22 cellular contexts compared by ENCODE assay signal in genomic region chr2:61882850-61883249, GRCh38. TPM values are rescaled to one million over a fixed set of nuclear protein-coding genes. Genes with fewer than 3 reads are reported as not detected.
DNase-seq lines count a peak whose midpoint lies in the region; ATAC-seq, FAIRE-seq and TF ChIP-seq lines count a peak whose summit lies in the region.
"Had no signal": no experiment of that assay in that cellular context is flagged by ENCODE, and none has a peak within 500 bp of the region (broad histone marks: within the 10 kb centered on the region; RNA-seq: fewer than 3 reads in every experiment).

No MANE protein-coding gene starts in this region.

- BruUV-seq in K562 (replicated peaks; lab: Mats Ljungman, UMichigan) = no TSS peak

- intact Hi-C loops in K562 (cut with micrococcal nuclease) = no loop called here

- H3K27ac ChIP-seq in A549 (no peak overlapping the region), Karpas-422 (ENCODE audit: low read length) (no peak overlapping the region), K562 (ENCODE audit: extremely low read depth, low read depth, low read length) (no peak overlapping the region)
- H3K27ac ChIP-seq: C4-2B had no signal

- FAIRE-seq in A549 (lab: Jason Lieb, UNC) (no peak), K562 (lab: Jason Lieb, UNC) (no peak)
- FAIRE-seq: A204.1, GM12892, GM18507, HTR-8/SVneo had no signal

- H3K9ac ChIP-seq in Karpas-422 (ENCODE audit: low read length) (no peak overlapping the region), K562 (ENCODE audit: insufficient read depth in 1 of 2, low read depth in 2 of 2, low read length in 2 of 2) (no peak overlapping the region)

- H3K4me1 Mint-ChIP-seq in stimulated activated effector memory CD8-positive, alpha-beta T cell treated with anti-CD3 and anti-CD28 coated beads, Interleukin-12 subunit alpha, Interleukin-12 subunit beta, amount 100 ng/mL, for 72 hours = peaks cover 22% of the 10 kb centered on the region
- peaks cover 13 to 18% of the 10 kb centered on the region in 2 donors for H3K4me1 Mint-ChIP-seq in natural killer cell treated with Interleukin-12 subunit alpha and Interleukin-12 subunit beta and Interleukin-15 and Interleukin-18, amount 100 ng/mL, for 72 hours (ENCODE audit: low read depth in 2 of 2)

- TF ChIP-seq RAD21 in A549 (conservative IDR thresholded peaks at IDR 0.05 in 1 of 2, IDR thresholded peaks at IDR 0.05 in 1 of 2) (no peak), K562 (CRISPR knock-in tag; conservative IDR thresholded peaks at IDR 0.05 in 1 of 2, IDR thresholded peaks at IDR 0.05 in 1 of 2) (no peak)

- H3K79me2 ChIP-seq in Karpas-422 (ENCODE audit: low read length) = peaks cover 70% of the 10 kb centered on the region
- H3K79me2 ChIP-seq in K562 (ENCODE audit: control insufficient read depth, insufficient read depth, low read length) = peaks cover 56% of the 10 kb centered on the region

- POLR2A ChIA-PET in A549 (lab: Yijun Ruan, JAX) = interaction anchor here (0.6 kb wide), 2 partner anchors 28 to 472 kb away, joined by 3 to 4 read pairs; no protein-coding TSS in a partner anchor
- POLR2A ChIA-PET in K562 (lab: Yijun Ruan, JAX) = no interaction called here

- 93% methylated on average over 5 of the region's 5 CpGs for WGBS in A549 (ENCODE audit: missing lambda C conversion rate)
- whole genome bisulfite sequencing in K562 (ENCODE audit: insufficient coverage, low coverage, missing lambda C conversion rate) = 100% methylated on average over 5 of the region's 5 CpGs

- no peak for DNase-seq in A549 (ENCODE audit: low read depth in 1 of 2, low spot score in 1 of 2)
- DNase-seq in Karpas-422 = peak; percentile 39
- DNase-seq in K562 (ENCODE audit: extremely low read depth in 1 of 4, low spot score in 3 of 4) = no peak
- DNase-seq in stimulated activated effector memory CD8-positive, alpha-beta T cell treated with anti-CD3 and anti-CD28 coated beads, Interleukin-12 subunit alpha, Interleukin-12 subunit beta, amount 100 ng/mL, for 72 hours (ENCODE audit: low spot score in 2 of 2) = no peak
- DNase-seq in natural killer cell treated with Interleukin-12 subunit alpha and Interleukin-12 subunit beta and Interleukin-15 and Interleukin-18, amount 100 ng/mL, for 72 hours (ENCODE audit: low spot score) = no peak
- no peak for DNase-seq in NOMO-1 treated with DMSO at 0.1 percent for 48 hours (lab: John Stamatoyannopoulos, UW; ENCODE audit: unreplicated experiment)
- DNase-seq: AML-193; CD4-positive, alpha-beta memory T cell; DMS153; DMS79; GDM1; GOT3; H7; HFFc6 had no signal

- H3K4me3 ChIP-seq in A549 (no peak overlapping the region), Karpas-422 (ENCODE audit: low read length) (no peak overlapping the region), K562 (no peak overlapping the region)

- TF ChIP-seq EP300 in A549 (IDR thresholded peaks at IDR 0.05) (no peak), K562 (IDR thresholded peaks at IDR 0.05; ENCODE audit: low read length) (no peak)

- no peak for ATAC-seq in A549
- no peak for ATAC-seq in K562
- ATAC-seq in stimulated activated effector memory CD8-positive, alpha-beta T cell treated with anti-CD3 and anti-CD28 coated beads, Interleukin-12 subunit alpha, Interleukin-12 subunit beta, amount 100 ng/mL, for 72 hours = no peak
- ATAC-seq in HG02798 (IDR thresholded peaks at IDR 0.05; ENCODE audit: poor library complexity, unreplicated experiment) = no peak
- no peak for ATAC-seq in natural killer cell treated with Interleukin-12 subunit alpha and Interleukin-12 subunit beta and Interleukin-15 and Interleukin-18, amount 100 ng/mL, for 72 hours
- ATAC-seq: HCT116 had no signal

- H2AFZ ChIP-seq in Karpas-422 (ENCODE audit: low read length) (no peak overlapping the region), K562 (ENCODE audit: low read depth, low read length) (no peak overlapping the region)

- in situ Hi-C loops in K562 (cut with MboI) = no loop called here

- H3K9me3 ChIP-seq in A549 (no peaks in the 10 kb centered on the region), Karpas-422 (ENCODE audit: low read length) (no peaks in the 10 kb centered on the region), K562 (replicated peaks; ENCODE audit: control insufficient read depth, insufficient read depth, low read depth, low read length) (no peaks in the 10 kb centered on the region)

- H3K9me1 ChIP-seq in K562 (ENCODE audit: control insufficient read depth, insufficient read depth, low read length) = no peaks in the 10 kb centered on the region

- no peak overlapping the region for H3K4me3 Mint-ChIP-seq in stimulated activated effector memory CD8-positive, alpha-beta T cell treated with anti-CD3 and anti-CD28 coated beads, Interleukin-12 subunit alpha, Interleukin-12 subunit beta, amount 100 ng/mL, for 72 hours
- H3K4me3 Mint-ChIP-seq in natural killer cell treated with Interleukin-12 subunit alpha and Interleukin-12 subunit beta and Interleukin-15 and Interleukin-18, amount 100 ng/mL, for 72 hours = no peak overlapping the region
- H3K4me3 Mint-ChIP-seq: CD4-positive, alpha-beta memory T cell; HFFc6; IgD-negative memory B cell had no signal

- no peaks in the 10 kb centered on the region for H3K9me2 ChIP-seq in Karpas-422 (replicated peaks; ENCODE audit: insufficient read depth, low read length)

- H3K27me3 ChIP-seq in Karpas-422 (ENCODE audit: low read length) (no peaks in the 10 kb centered on the region), K562 (ENCODE audit: control insufficient read depth in 2 of 2, insufficient read depth in 2 of 2, low read length in 2 of 2) (no peaks in the 10 kb centered on the region)

- H3K27me3 Mint-ChIP-seq in natural killer cell treated with Interleukin-12 subunit alpha and Interleukin-12 subunit beta and Interleukin-15 and Interleukin-18, amount 100 ng/mL, for 72 hours = no peaks in the 10 kb centered on the region
- H3K27me3 Mint-ChIP-seq: CD4-positive, alpha-beta memory T cell; IgD-negative memory B cell had no signal

- TF ChIP-seq CTCF in A549 (IDR thresholded peaks at IDR 0.05) = no peak
- TF ChIP-seq CTCF in K562 (IDR thresholded peaks at IDR 0.05 in 2 of 3, conservative IDR thresholded peaks at IDR 0.05 in 1 of 3; ENCODE audit: insufficient read depth in 2 of 3, low read depth in 1 of 3, low read length in 3 of 3) = no peak

- no peak for TF ChIP-seq POLR2A in A549 (IDR thresholded peaks at IDR 0.05; ENCODE audit: low read length)
- no peak for TF ChIP-seq POLR2A in K562 (conservative IDR thresholded peaks at IDR 0.05)

- H3K9me3 Mint-ChIP-seq in stimulated activated effector memory CD8-positive, alpha-beta T cell treated with anti-CD3 and anti-CD28 coated beads, Interleukin-12 subunit alpha, Interleukin-12 subunit beta, amount 100 ng/mL, for 72 hours = no peaks in the 10 kb centered on the region
- H3K9me3 Mint-ChIP-seq in natural killer cell treated with Interleukin-12 subunit alpha and Interleukin-12 subunit beta and Interleukin-15 and Interleukin-18, amount 100 ng/mL, for 72 hours = no peaks in the 10 kb centered on the region
- H3K9me3 Mint-ChIP-seq: CD4-positive, alpha-beta memory T cell; HFFc6; IgD-negative memory B cell had no signal

- peaks cover 100% of the 10 kb centered on the region for H3K36me3 Mint-ChIP-seq in stimulated activated effector memory CD8-positive, alpha-beta T cell treated with anti-CD3 and anti-CD28 coated beads, Interleukin-12 subunit alpha, Interleukin-12 subunit beta, amount 100 ng/mL, for 72 hours
- peaks cover 23% of the 10 kb centered on the region for H3K36me3 Mint-ChIP-seq in natural killer cell treated with Interleukin-12 subunit alpha and Interleukin-12 subunit beta and Interleukin-15 and Interleukin-18, amount 100 ng/mL, for 72 hours
- H3K36me3 Mint-ChIP-seq: IgD-negative memory B cell had no signal

- H3K27ac Mint-ChIP-seq in stimulated activated effector memory CD8-positive, alpha-beta T cell treated with anti-CD3 and anti-CD28 coated beads, Interleukin-12 subunit alpha, Interleukin-12 subunit beta, amount 100 ng/mL, for 72 hours = peak overlapping the region; percentile 26
- no peak overlapping the region for H3K27ac Mint-ChIP-seq in natural killer cell treated with Interleukin-12 subunit alpha and Interleukin-12 subunit beta and Interleukin-15 and Interleukin-18, amount 100 ng/mL, for 72 hours
- H3K27ac Mint-ChIP-seq: HFFc6, IgD-negative memory B cell had no signal

- peaks cover 81% of the 10 kb centered on the region for H3K36me3 ChIP-seq in Karpas-422 (ENCODE audit: insufficient read depth, low read length)
- H3K36me3 ChIP-seq in K562 (ENCODE audit: control insufficient read depth, insufficient read depth, low read length) = peaks cover 96% of the 10 kb centered on the region

- H3K4me1 ChIP-seq in A549 = peaks cover 49% of the 10 kb centered on the region
- peaks cover 13% of the 10 kb centered on the region for H3K4me1 ChIP-seq in Karpas-422 (ENCODE audit: low read length)
- H3K4me1 ChIP-seq in K562 (replicated peaks in 1 of 2; ENCODE audit: control insufficient read depth in 2 of 2, insufficient read depth in 2 of 2, low read length in 2 of 2) = peaks cover 2 to 10% of the 10 kb centered on the region in 2 experiments; a peak in 4 of 5 replicates

- no peak overlapping the region for H3K4me2 ChIP-seq in A549
- no peak overlapping the region for H3K4me2 ChIP-seq in Karpas-422 (ENCODE audit: low read depth, low read length, poor library complexity, severe bottlenecking)
- H3K4me2 ChIP-seq in K562 (ENCODE audit: insufficient read depth, low read length) = no peak overlapping the region

- H4K20me1 ChIP-seq in Karpas-422 (ENCODE audit: insufficient read depth, low read depth, low read length) (peaks cover 37% of the 10 kb centered on the region), K562 (replicated peaks; ENCODE audit: control insufficient read depth, insufficient read depth, low read length) (peaks cover 19% of the 10 kb centered on the region)

- CTCF ChIA-PET in A549 (lab: Yijun Ruan, JAX) (interaction anchor here (1.2 kb wide), 1 partner anchor 16 kb away, joined by 3 read pairs; no protein-coding TSS in a partner anchor), K562 (lab: Yijun Ruan, JAX; ENCODE audit: low intra/inter-chr PET ratio) (no interaction called here)

RNA-seq across cellular contexts. Expression of gene CCT4, which starts 5.6 kb away (rescaled TPM):
- polyA plus RNA-seq in A549 (2011; rRNA removed) (307 and 352 TPM in 2 replicates), A549 (2017; fragmentation: RNase III; extraction: RNeasy Plus Mini Kit Qiagen cat#74134 plus additional on column Dnase treatment) (355 to 405 TPM (median 361 TPM) in 3 replicates), K562 (2011; rRNA removed) (230 and 345 TPM in 2 replicates), K562 (2014; fragmentation: Illumina TruSeq; extraction: Trizol) (303 and 305 TPM in 2 replicates), K562 (2014; fragmentation: Nextera tagmentation; extraction: Ambion mirVana) (100 to 1,000 TPM; 101 to 157 TPM), K562 (2014; rRNA removed) (228 and 263 TPM in 2 replicates)
- 149 TPM in 2 replicates for polyA plus RNA-seq in A549 (2012; cell fraction: cytosol; rRNA removed)
- 89.2 and 112 TPM in 2 replicates for polyA plus RNA-seq in A549 (2012; cell fraction: nucleus; rRNA removed)
- polyA minus RNA-seq in A549 (2011; rRNA and poly(A)+ RNA removed) = 102 and 120 TPM in 2 replicates
- total RNA-seq in Karpas-422 (2014; rRNA removed; shearing (Covaris generic); ENCODE audit: low replicate concordance) = 209 and 326 TPM in 2 replicates
- 61.0 and 77.5 TPM in 2 replicates for total RNA-seq in K562 (2011; cell fraction: chromatin; rRNA removed; ENCODE audit: low replicate concordance)
- 53.8 and 58.2 TPM in 2 replicates for total RNA-seq in K562 (2011; cell fraction: nucleolus; rRNA removed)
- 73.7 and 82.9 TPM in 2 replicates for total RNA-seq in K562 (2011; cell fraction: nucleoplasm; rRNA removed)
- total RNA-seq in K562 (2014; rRNA removed) (247 and 314 TPM in 2 replicates), K562 (2014; rRNA removed; fragmentation: Illumina TruSeq; extraction: Trizol) (367 and 401 TPM in 2 replicates), K562 (2015; rRNA removed; fragmentation: Illumina TruSeq; extraction: Trizol) (334 and 336 TPM in 2 replicates), K562 (2021) (368 and 369 TPM in 2 replicates)
- 96.7 and 163 TPM in 2 replicates for polyA plus RNA-seq in K562 (2011; cell fraction: cytosol; rRNA removed)
- 72.5 and 101 TPM in 2 replicates for polyA plus RNA-seq in K562 (2011; cell fraction: nucleus; rRNA removed)
- 283 and 320 TPM in 2 replicates for polyA plus RNA-seq in K562 (2012)
- 268 and 284 TPM in 2 replicates for polyA minus RNA-seq in K562 (2011; rRNA and poly(A)+ RNA removed)
- polyA minus RNA-seq in K562 (2011; cell fraction: cytosol; rRNA and poly(A)+ RNA removed) = 186 and 192 TPM in 2 replicates
- 34.2 and 51.4 TPM in 2 replicates for polyA minus RNA-seq in K562 (2011; cell fraction: nucleus; rRNA and poly(A)+ RNA removed)
- total RNA-seq in natural killer cell treated with Interleukin-12 subunit alpha and Interleukin-12 subunit beta and Interleukin-15 and Interleukin-18, amount 100 ng/mL, for 72 hours = 100 to 1,000 TPM; 207 to 291 TPM

RNA-seq across cellular contexts. Expression of gene COMMD1, which starts 22.6 kb away (rescaled TPM):
- 53.9 and 54.1 TPM in 2 replicates for polyA plus RNA-seq in A549 (2011; rRNA removed)
- polyA plus RNA-seq in A549 (2012; cell fraction: cytosol; rRNA removed) = 33.8 and 36.9 TPM in 2 replicates
- polyA plus RNA-seq in A549 (2012; cell fraction: nucleus; rRNA removed) = 24.3 and 27.1 TPM in 2 replicates
- polyA plus RNA-seq in A549 (2017; fragmentation: RNase III; extraction: RNeasy Plus Mini Kit Qiagen cat#74134 plus additional on column Dnase treatment) = 57.3 to 63.5 TPM (median 62.0 TPM) in 3 replicates
- polyA minus RNA-seq in A549 (2011; rRNA and poly(A)+ RNA removed) = 17.3 and 18.9 TPM in 2 replicates
- total RNA-seq in Karpas-422 (2014; rRNA removed; shearing (Covaris generic); ENCODE audit: low replicate concordance) = 33.3 and 39.4 TPM in 2 replicates
- total RNA-seq in K562 (2011; cell fraction: chromatin; rRNA removed; ENCODE audit: low replicate concordance) = 14.1 and 18.1 TPM in 2 replicates
- total RNA-seq in K562 (2011; cell fraction: nucleolus; rRNA removed) = 8.0 and 10.3 TPM in 2 replicates
- 8.6 and 13.4 TPM in 2 replicates for total RNA-seq in K562 (2011; cell fraction: nucleoplasm; rRNA removed)
- total RNA-seq in K562 (2014; rRNA removed) = 14.4 and 15.4 TPM in 2 replicates
- 21.4 and 23.6 TPM in 2 replicates for total RNA-seq in K562 (2014; rRNA removed; fragmentation: Illumina TruSeq; extraction: Trizol)
- 19.6 and 21.2 TPM in 2 replicates for total RNA-seq in K562 (2015; rRNA removed; fragmentation: Illumina TruSeq; extraction: Trizol)
- 16.9 and 18.2 TPM in 2 replicates for total RNA-seq in K562 (2021)
- polyA plus RNA-seq in K562 (2011; rRNA removed) = 31.3 and 35.6 TPM in 2 replicates
- 16.0 and 21.1 TPM in 2 replicates for polyA plus RNA-seq in K562 (2011; cell fraction: cytosol; rRNA removed)
- polyA plus RNA-seq in K562 (2011; cell fraction: nucleus; rRNA removed) = 9.4 and 10.7 TPM in 2 replicates
- 35.7 and 84.8 TPM in 2 replicates for polyA plus RNA-seq in K562 (2012)
- polyA plus RNA-seq in K562 (2014; fragmentation: Illumina TruSeq; extraction: Trizol) = 21.4 and 21.7 TPM in 2 replicates
- 10 to 100 TPM; 56.6 to 77.0 TPM for polyA plus RNA-seq in K562 (2014; fragmentation: Nextera tagmentation; extraction: Ambion mirVana)
- polyA plus RNA-seq in K562 (2014; rRNA removed) = 17.3 and 22.7 TPM in 2 replicates
- polyA minus RNA-seq in K562 (2011; rRNA and poly(A)+ RNA removed) = 10.6 and 14.1 TPM in 2 replicates
- 4.1 and 7.3 TPM in 2 replicates for polyA minus RNA-seq in K562 (2011; cell fraction: cytosol; rRNA and poly(A)+ RNA removed)
- polyA minus RNA-seq in K562 (2011; cell fraction: nucleus; rRNA and poly(A)+ RNA removed) = 2.8 and 6.6 TPM in 2 replicates
- total RNA-seq in natural killer cell treated with Interleukin-12 subunit alpha and Interleukin-12 subunit beta and Interleukin-15 and Interleukin-18, amount 100 ng/mL, for 72 hours = 10 to 100 TPM; 34.4 to 44.4 TPM

RNA-seq across cellular contexts. Expression of gene FAM161A, which starts 29.0 kb away (rescaled TPM):
- polyA plus RNA-seq in A549 (2011; rRNA removed) (5.8 and 10.0 TPM in 2 replicates), A549 (2017; fragmentation: RNase III; extraction: RNeasy Plus Mini Kit Qiagen cat#74134 plus additional on column Dnase treatment) (11.0 to 12.3 TPM (median 11.8 TPM) in 3 replicates), K562 (2011; rRNA removed) (0.35 and 0.45 TPM in 2 replicates), K562 (2014; fragmentation: Illumina TruSeq; extraction: Trizol) (1.00 and 1.0 TPM in 2 replicates), K562 (2014; fragmentation: Nextera tagmentation; extraction: Ambion mirVana) (under 1 TPM; 0.29 to 0.39 TPM), K562 (2014; rRNA removed) (0.63 and 1.3 TPM in 2 replicates)
- 1.2 and 1.3 TPM in 2 replicates for polyA plus RNA-seq in A549 (2012; cell fraction: cytosol; rRNA removed)
- polyA plus RNA-seq in A549 (2012; cell fraction: nucleus; rRNA removed) = 1.3 and 2.7 TPM in 2 replicates
- 1.3 and 1.9 TPM in 2 replicates for polyA minus RNA-seq in A549 (2011; rRNA and poly(A)+ RNA removed)
- total RNA-seq in Karpas-422 (2014; rRNA removed; shearing (Covaris generic); ENCODE audit: low replicate concordance) = 5.9 and 9.5 TPM in 2 replicates
- 0.53 and 2.1 TPM in 2 replicates for total RNA-seq in K562 (2011; cell fraction: chromatin; rRNA removed; ENCODE audit: low replicate concordance)
- total RNA-seq in K562 (2011; cell fraction: nucleolus; rRNA removed) = 0.33 and 0.66 TPM in 2 replicates
- 0.46 and 0.59 TPM in 2 replicates for total RNA-seq in K562 (2011; cell fraction: nucleoplasm; rRNA removed)
- total RNA-seq in K562 (2014; rRNA removed) (0.27 and 0.82 TPM in 2 replicates), K562 (2014; rRNA removed; fragmentation: Illumina TruSeq; extraction: Trizol) (1.4 and 1.6 TPM in 2 replicates), K562 (2015; rRNA removed; fragmentation: Illumina TruSeq; extraction: Trizol) (1.0 and 1.4 TPM in 2 replicates), K562 (2021) (0.72 and 0.80 TPM in 2 replicates)
- 0.04 and 0.15 TPM in 2 replicates for polyA plus RNA-seq in K562 (2011; cell fraction: cytosol; rRNA removed)
- polyA plus RNA-seq in K562 (2011; cell fraction: nucleus; rRNA removed) = 0.37 and 0.58 TPM in 2 replicates
- 0.40 and 0.57 TPM in 2 replicates for polyA plus RNA-seq in K562 (2012)
- polyA minus RNA-seq in K562 (2011; rRNA and poly(A)+ RNA removed) = 0.46 and 0.51 TPM in 2 replicates
- polyA minus RNA-seq in K562 (2011; cell fraction: cytosol; rRNA and poly(A)+ RNA removed) = not detected in 2 replicates
- polyA minus RNA-seq in K562 (2011; cell fraction: nucleus; rRNA and poly(A)+ RNA removed) = 0.40 and 0.67 TPM in 2 replicates
- total RNA-seq in natural killer cell treated with Interleukin-12 subunit alpha and Interleukin-12 subunit beta and Interleukin-15 and Interleukin-18, amount 100 ng/mL, for 72 hours = 1 to 10 TPM; 2.2 to 6.6 TPM

Comparison
In these comparisons a context has a peak if more than half of its experiments do, and no peak if none do; other contexts are left out.
1. Of the 35 proteins assayed by ChIP-seq in both K562 and A549: peak only in K562: none; only in A549: MAFK; in both: none; in neither: 34.